In the genomic region with DNA sequence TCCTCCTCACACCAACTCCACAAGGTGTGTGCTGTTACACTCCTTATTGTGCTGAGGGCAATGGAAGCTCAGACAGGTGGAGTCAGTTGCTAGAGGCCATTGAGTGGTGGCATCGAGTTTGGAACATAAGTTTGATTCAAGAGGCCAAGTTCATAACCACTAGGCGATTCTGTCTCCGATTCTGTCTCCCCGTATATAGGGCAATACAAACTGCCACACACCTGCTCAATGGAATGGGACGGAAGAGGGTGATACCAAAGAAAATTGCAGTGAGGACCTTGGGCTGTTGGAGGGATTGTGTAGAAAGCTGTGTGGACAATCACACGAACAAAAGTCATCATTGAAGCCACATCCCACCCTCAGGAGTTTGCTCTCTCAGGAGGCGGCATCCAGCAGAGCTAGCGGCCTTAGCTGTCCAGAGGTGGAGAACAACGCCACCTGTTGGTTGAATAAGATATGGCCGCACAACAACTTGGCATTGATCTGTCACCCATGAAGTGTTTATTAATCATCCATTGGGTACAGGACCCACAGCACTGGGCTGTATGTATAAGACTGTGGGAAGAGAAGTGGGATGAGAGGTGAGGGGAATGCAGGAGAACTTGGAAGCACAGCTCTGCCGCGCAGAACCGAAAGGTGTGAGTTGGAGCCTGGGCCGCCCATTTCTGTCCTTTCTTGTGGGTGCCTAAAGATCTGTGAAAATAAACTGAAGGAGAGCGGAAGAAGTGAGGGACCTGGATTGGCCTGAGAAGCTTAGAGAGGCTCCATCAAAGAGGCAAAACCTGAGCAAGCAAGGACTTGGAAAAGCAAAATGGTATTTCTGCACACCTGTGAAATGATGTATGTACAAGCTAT, we compare ENCODE assay signal across 7 cellular contexts. TPM values are rescaled to one million over a fixed set of nuclear protein-coding genes. Genes with fewer than 3 reads are reported as not detected.
DNase-seq lines count a peak whose midpoint lies in the region; ATAC-seq and TF ChIP-seq lines count a peak whose summit lies in the region.

No MANE protein-coding gene starts in this region.

- intact Hi-C loops in activated CD4-positive, alpha-beta T cell treated with anti-CD3 and anti-CD28 coated beads, Interleukin-2, amount 10 ng/mL, durations not matched to agents 24 days and 14 days (cut with micrococcal nuclease) = loop anchor here (1.0 kb wide), 2 partner anchors 86 to 90 kb away; no protein-coding TSS in a partner anchor

- TF ChIP-seq CTCF in GM12873 (IDR thresholded peaks at IDR 0.05; ENCODE audit: insufficient read depth, low read depth, low read length, missing control alignments) (peak; percentile 89), mesothelial cell of epicardium (IDR thresholded peaks at IDR 0.05; ENCODE audit: unreplicated experiment) (peak; percentile 90)

- DNase-seq in NCI-H345 treated with DMSO at 0.1 percent for 48 hours (lab: John Stamatoyannopoulos, UW; ENCODE audit: unreplicated experiment) (peak; percentile 66), mesothelial cell of epicardium (ENCODE audit: low spot score in 2 of 2, unreplicated experiment in 2 of 2) (peak; percentile 57 to 82)
- peak; percentile 88 for DNase-seq in activated CD4-positive, alpha-beta T cell treated with anti-CD3 and anti-CD28 coated beads, Interleukin-2, amount 10 ng/mL, durations not matched to agents 24 days and 14 days
- peak; percentile 17 for DNase-seq in effector CD4-positive, alpha-beta T cell
- DNase-seq in stimulated activated CD8-positive, alpha-beta memory T cell treated with anti-CD3 and anti-CD28 coated beads, Interleukin-7, amount 100 ng/mL, for 4 hours (ENCODE audit: low read depth in 2 of 2) = peak; percentile 3 to 6

- H3K27ac Mint-ChIP-seq in activated CD4-positive, alpha-beta T cell treated with anti-CD3 and anti-CD28 coated beads, Interleukin-2, amount 10 ng/mL, durations not matched to agents 24 days and 14 days = no peak overlapping the region
- H3K27ac Mint-ChIP-seq in mesothelial cell of epicardium = no peak overlapping the region

- H3K4me1 Mint-ChIP-seq in activated CD4-positive, alpha-beta T cell treated with anti-CD3 and anti-CD28 coated beads, Interleukin-2, amount 10 ng/mL, durations not matched to agents 24 days and 14 days = no peaks in the 10 kb centered on the region
- H3K4me1 Mint-ChIP-seq in mesothelial cell of epicardium = peaks cover 1% of the 10 kb centered on the region

- H3K27me3 Mint-ChIP-seq in activated CD4-positive, alpha-beta T cell treated with anti-CD3 and anti-CD28 coated beads, Interleukin-2, amount 10 ng/mL, durations not matched to agents 24 days and 14 days = peaks cover 57% of the 10 kb centered on the region
- peaks cover 66% of the 10 kb centered on the region for H3K27me3 Mint-ChIP-seq in mesothelial cell of epicardium (ENCODE audit: low read depth)

- H3K36me3 Mint-ChIP-seq in activated CD4-positive, alpha-beta T cell treated with anti-CD3 and anti-CD28 coated beads, Interleukin-2, amount 10 ng/mL, durations not matched to agents 24 days and 14 days (ENCODE audit: low read depth) = no peaks in the 10 kb centered on the region
- no peaks in the 10 kb centered on the region for H3K36me3 Mint-ChIP-seq in mesothelial cell of epicardium

- peak; percentile 56 for ATAC-seq in HG03025 (IDR thresholded peaks at IDR 0.05; ENCODE audit: low FRiP score, unreplicated experiment)

- H3K4me3 Mint-ChIP-seq in activated CD4-positive, alpha-beta T cell treated with anti-CD3 and anti-CD28 coated beads, Interleukin-2, amount 10 ng/mL, durations not matched to agents 24 days and 14 days = no peak overlapping the region
- no peak overlapping the region for H3K4me3 Mint-ChIP-seq in mesothelial cell of epicardium

- H3K9me3 Mint-ChIP-seq in activated CD4-positive, alpha-beta T cell treated with anti-CD3 and anti-CD28 coated beads, Interleukin-2, amount 10 ng/mL, durations not matched to agents 24 days and 14 days = no peaks in the 10 kb centered on the region
- H3K9me3 Mint-ChIP-seq in mesothelial cell of epicardium = no peaks in the 10 kb centered on the region

RNA-seq across cellular contexts. Expression of gene NEUROG1, which starts 16.1 kb away (rescaled TPM):
- not detected in 2 replicates for total RNA-seq in activated CD4-positive, alpha-beta T cell treated with anti-CD3 and anti-CD28 coated beads, Interleukin-2, amount 10 ng/mL, durations not matched to agents 24 days and 14 days
- not detected in 3 replicates for total RNA-seq in mesothelial cell of epicardium

RNA-seq across cellular contexts. Expression of gene CXCL14, which starts 27.0 kb away (rescaled TPM):
- total RNA-seq in activated CD4-positive, alpha-beta T cell treated with anti-CD3 and anti-CD28 coated beads, Interleukin-2, amount 10 ng/mL, durations not matched to agents 24 days and 14 days = not detected in 2 replicates
- total RNA-seq in mesothelial cell of epicardium = 51.6 to 61.3 TPM (median 56.5 TPM) in 3 replicates

Comparison
In these comparisons a context has a peak if more than half of its experiments do, and no peak if none do; other contexts are left out.
1. Peak in every context shown above with its lines: DNase-seq and ATAC-seq.
2. DNase-seq: peak in every context shown above with its lines; median percentile 88 in activated CD4-positive, alpha-beta T cell treated with anti-CD3 and anti-CD28 coated beads, Interleukin-2, amount 10 ng/mL, durations not matched to agents 24 days and 14 days; 70 in mesothelial cell of epicardium; 66 in NCI-H345 treated with DMSO at 0.1 percent for 48 hours; 17 in effector CD4-positive, alpha-beta T cell; 4 in stimulated activated CD8-positive, alpha-beta memory T cell treated with anti-CD3 and anti-CD28 coated beads, Interleukin-7, amount 100 ng/mL, for 4 hours.
3. RNA of gene CXCL14, which starts 27.0 kb away (total RNA-seq): 51.6 to 61.3 TPM in mesothelial cell of epicardium; not detected in activated CD4-positive, alpha-beta T cell treated with anti-CD3 and anti-CD28 coated beads, Interleukin-2, amount 10 ng/mL, durations not matched to agents 24 days and 14 days; every median in the first group is over 10 times any median in the second.